Comparison of ENCODE assay signal across 11 cellular contexts in genomic region chr10:114045738-114046458, GRCh38. TPM values are rescaled to one million over a fixed set of nuclear protein-coding genes. Genes with fewer than 3 reads are reported as not detected.
DNase-seq lines count a peak whose midpoint lies in the region; ATAC-seq, FAIRE-seq and TF ChIP-seq lines count a peak whose summit lies in the region.
"Had no signal": no experiment of that assay in that cellular context is flagged by ENCODE, and none has a peak within 500 bp of the region (broad histone marks: within the 10 kb centered on the region; RNA-seq: fewer than 3 reads in every experiment).

No MANE protein-coding gene starts in this region.

- peaks cover 8 to 13% of the 10 kb centered on the region in 2 donors for H3K4me1 ChIP-seq in duodenal mucosa (ENCODE audit: control insufficient read depth in 1 of 2, insufficient read depth in 2 of 2, low read length in 2 of 2)
- H3K4me1 ChIP-seq in psoas muscle = no peaks in the 10 kb centered on the region

- H3K36me3 Mint-ChIP-seq in Calu3 (ENCODE audit: insufficient read depth, unreplicated experiment) = peaks cover 10% of the 10 kb centered on the region

- 45 to 50% (median 48%) methylated on average over 13 of the region's 13 CpGs for WGBS in psoas muscle, 3 donors

- peak overlapping the region; percentile 85 for H3K4me3 Mint-ChIP-seq in Calu3 (ENCODE audit: low read depth, unreplicated experiment)

- no peak overlapping the region for H3K27ac Mint-ChIP-seq in Calu3 (ENCODE audit: unreplicated experiment)

- ATAC-seq in psoas muscle (no peak), GM19397 (IDR thresholded peaks at IDR 0.05; ENCODE audit: unreplicated experiment) (no peak)

- TF ChIP-seq CTCF in Calu3 (IDR thresholded peaks at IDR 0.05; ENCODE audit: unreplicated experiment) (no peak), psoas muscle (IDR thresholded peaks at IDR 0.05) (no peak), D721Med (IDR thresholded peaks at IDR 0.05; ENCODE audit: insufficient read depth, missing control alignments) (no peak)

- H3K27ac ChIP-seq in duodenal mucosa (ENCODE audit: low read depth, low read length) (no peak overlapping the region), psoas muscle (no peak overlapping the region)

- no peak overlapping the region for H3K9ac ChIP-seq in duodenal mucosa (ENCODE audit: low read depth in 1 of 2, low read length in 2 of 2)

- H3K9me3 Mint-ChIP-seq in Calu3 (ENCODE audit: low read depth, unreplicated experiment) = no peaks in the 10 kb centered on the region

- H3K4me1 Mint-ChIP-seq in Calu3 (ENCODE audit: low read depth, unreplicated experiment) = peaks cover 16% of the 10 kb centered on the region

- no peaks in the 10 kb centered on the region for H3K36me3 ChIP-seq in duodenal mucosa (ENCODE audit: control insufficient read depth in 1 of 2, insufficient read depth in 2 of 2, low read length in 2 of 2)
- H3K36me3 ChIP-seq in psoas muscle (ENCODE audit: insufficient read depth in 1 of 2, low read depth in 1 of 2) = peaks cover 0 to 2% of the 10 kb centered on the region in 2 donors

- no peaks in the 10 kb centered on the region for H3K27me3 Mint-ChIP-seq in Calu3 (ENCODE audit: unreplicated experiment)

- CTCF ChIA-PET in Calu3 (lab: Charles Lee) = no interaction called here

- H3K4me3 ChIP-seq in duodenal mucosa (ENCODE audit: low read depth in 1 of 2, low read length in 2 of 2) = peak overlapping the region; percentile 54 to 60
- H3K4me3 ChIP-seq in psoas muscle = peak overlapping the region; percentile 41

- no peak for FAIRE-seq in D721Med (lab: Jason Lieb, UNC)
- FAIRE-seq: colon, TTC549 had no signal

- no peaks in the 10 kb centered on the region for H3K9me3 ChIP-seq in duodenal mucosa (ENCODE audit: control insufficient read depth in 1 of 2, low read length in 2 of 2)
- H3K9me3 ChIP-seq in psoas muscle = no peaks in the 10 kb centered on the region

- intact Hi-C loops in Calu3 (cut with micrococcal nuclease; ENCODE audit: unreplicated experiment) (no loop called here), psoas muscle (cut with DNase I) (no loop called here)

- no peak for DNase-seq in Calu3
- DNase-seq in NCI-H146 treated with DMSO at 0.1 percent for 48 hours (lab: John Stamatoyannopoulos, UW; ENCODE audit: unreplicated experiment) = peak; percentile 19
- no peak for DNase-seq in psoas muscle
- DNase-seq in HuH-7 (ENCODE audit: low spot score) = no peak
- no peak for DNase-seq in GOT3 (lab: John Stamatoyannopoulos, UW)
- no peak for DNase-seq in D721Med (ENCODE audit: insufficient read length, low spot score)
- DNase-seq: NCI-H1436 treated with DMSO at 0.1 percent for 48 hours had no signal

- TSS peak; percentile 91 for BruUV-seq in Calu3 (replicated peaks; lab: Mats Ljungman, UMichigan)

- peaks cover 10 to 32% of the 10 kb centered on the region in 2 donors for H3K27me3 ChIP-seq in duodenal mucosa (ENCODE audit: control insufficient read depth in 1 of 2, insufficient read depth in 2 of 2, low read length in 2 of 2)
- H3K27me3 ChIP-seq in psoas muscle (ENCODE audit: insufficient read depth in 3 of 3, low read length in 2 of 3) = peaks cover 0 to 68% (median 17%) of the 10 kb centered on the region in 3 donors

RNA-seq across cellular contexts. Expression of gene ADRB1, which starts 2.2 kb away (rescaled TPM):
- total RNA-seq in Calu3 (2022) = 0.47 and 0.78 TPM in 2 replicates
- total RNA-seq in psoas muscle = under 1 TPM; 0.13 to 0.40 (median 0.29) TPM
- polyA plus RNA-seq in psoas muscle = under 1 TPM in 2 of 3 donors, not detected in 1; 0.03 to 0.12 TPM
